In genomic region chr17:61485067-61485775, GRCh38 we compare ENCODE assay signal across 13 cellular contexts. TPM values are rescaled to one million over a fixed set of nuclear protein-coding genes. Genes with fewer than 3 reads are reported as not detected.
"Had no signal": no experiment of that assay in that cellular context is flagged by ENCODE, and none has a peak within 500 bp of the region (broad histone marks: within the 10 kb centered on the region; RNA-seq: fewer than 3 reads in every experiment).

No MANE protein-coding gene starts in this region.

- H3K4me1 Mint-ChIP-seq: activated naive CD8-positive, alpha-beta T cell treated with anti-CD3 and anti-CD28 coated beads, Interleukin-2, amount 10 ng/mL, durations not matched to agents 7 days and 5 days had no signal

- DNase-seq: activated naive CD8-positive, alpha-beta T cell treated with anti-CD3 and anti-CD28 coated beads, Interleukin-2, amount 10 ng/mL, durations not matched to agents 7 days and 5 days; activated T-cell treated with anti-CD3 and anti-CD28 coated beads, Interleukin-2, amount 50 U/mL, for 72 hours; anterior cingulate cortex; hippocampal formation; kidney glomerular epithelial cell; midbrain; pancreas; stimulated activated CD4-positive, alpha-beta T cell treated with anti-CD3 and anti-CD28 coated beads, Interleukin-12 subunit alpha, Interleukin-12 subunit beta, amount 100 ng/mL, for 4 hours; stimulated activated naive CD4-positive, alpha-beta T cell treated with Interleukin-2 at 50 U/mL for 16 hours; upper lobe of left lung had no signal

- H3K36me3 Mint-ChIP-seq: activated naive CD8-positive, alpha-beta T cell treated with anti-CD3 and anti-CD28 coated beads, Interleukin-2, amount 10 ng/mL, durations not matched to agents 7 days and 5 days had no signal

- H3K9me3 Mint-ChIP-seq: activated naive CD8-positive, alpha-beta T cell treated with anti-CD3 and anti-CD28 coated beads, Interleukin-2, amount 10 ng/mL, durations not matched to agents 7 days and 5 days; activated T-cell treated with anti-CD3 and anti-CD28 coated beads, Interleukin-2, amount 50 U/mL, for 72 hours had no signal

- H3K4me3 Mint-ChIP-seq: activated naive CD8-positive, alpha-beta T cell treated with anti-CD3 and anti-CD28 coated beads, Interleukin-2, amount 10 ng/mL, durations not matched to agents 7 days and 5 days; activated T-cell treated with anti-CD3 and anti-CD28 coated beads, Interleukin-2, amount 50 U/mL, for 72 hours had no signal

- H3K27me3 Mint-ChIP-seq: activated naive CD8-positive, alpha-beta T cell treated with anti-CD3 and anti-CD28 coated beads, Interleukin-2, amount 10 ng/mL, durations not matched to agents 7 days and 5 days had no signal

- ATAC-seq: activated CD4-positive, CD25-positive, alpha-beta regulatory T cell treated with anti-CD3 and anti-CD28 coated beads, Interleukin-2, amount 50 U/mL, for 24 hours; activated T-cell treated with anti-CD3 and anti-CD28 coated beads, Interleukin-2, amount 50 U/mL, for 72 hours; pancreas had no signal

- H3K27ac Mint-ChIP-seq: activated naive CD8-positive, alpha-beta T cell treated with anti-CD3 and anti-CD28 coated beads, Interleukin-2, amount 10 ng/mL, durations not matched to agents 7 days and 5 days; activated T-cell treated with anti-CD3 and anti-CD28 coated beads, Interleukin-2, amount 50 U/mL, for 72 hours had no signal

RNA-seq across cellular contexts. Expression of gene TBX4, which starts 33.0 kb away (rescaled TPM):
- total RNA-seq: activated naive CD8-positive, alpha-beta T cell treated with anti-CD3 and anti-CD28 coated beads, Interleukin-2, amount 10 ng/mL, durations not matched to agents 7 days and 5 days; activated T-cell treated with anti-CD3 and anti-CD28 coated beads, Interleukin-2, amount 50 U/mL, for 72 hours; frontal cortex; pancreas; T-helper 2 cell treated with Interferon-gamma antibody and Interleukin-4, amounts not matched to agents 100 ng/mL and 5 ng/mL, for 36 hours had no signal
- polyA plus RNA-seq: pancreas had no signal
